16 cellular contexts compared by ENCODE assay signal in the genomic region with DNA sequence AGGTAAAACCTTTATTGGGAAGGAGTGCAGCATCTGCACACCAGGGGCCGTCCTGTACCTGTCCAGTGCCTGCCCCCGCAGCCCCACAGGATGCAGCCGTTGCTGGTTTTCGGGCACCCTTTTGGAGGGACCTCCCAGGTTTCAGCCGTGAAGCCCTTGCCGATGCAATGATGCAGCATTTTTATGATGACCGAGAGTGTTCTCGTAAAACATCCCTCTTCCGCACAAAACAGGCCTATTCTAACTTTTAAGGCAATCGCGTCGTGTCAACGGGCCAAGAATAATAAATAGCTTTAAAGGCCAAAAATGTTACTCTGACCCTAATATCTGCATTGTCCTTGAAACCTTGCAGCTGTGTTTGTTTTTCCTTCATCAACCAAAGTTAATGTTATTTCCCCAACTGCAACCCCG.
DNase-seq lines count a peak whose midpoint lies in the region; ATAC-seq, FAIRE-seq and TF ChIP-seq lines count a peak whose summit lies in the region.
"Had no signal": no experiment of that assay in that cellular context is flagged by ENCODE, and none has a peak within 500 bp of the region (broad histone marks: within the 10 kb centered on the region; RNA-seq: fewer than 3 reads in every experiment).

No MANE protein-coding gene starts in this region.

- no peak overlapping the region for H3K4me3 Mint-ChIP-seq in activated CD8-positive, alpha-beta memory T cell treated with anti-CD3 and anti-CD28 coated beads, Interleukin-2, amount 10 ng/mL, durations not matched to agents 7 days and 5 days
- H3K4me3 Mint-ChIP-seq: stimulated activated naive CD8-positive, alpha-beta T cell treated with anti-CD3 and anti-CD28 coated beads, Interleukin-15, Interleukin-2, amounts not matched to agents 100 ng/mL and 50 ng/mL, for 24 hours had no signal

- TF ChIP-seq POLR2A in GM12892 (IDR thresholded peaks at IDR 0.05; ENCODE audit: low read depth, low read length): no peak

- no peaks in the 10 kb centered on the region for H3K9me3 Mint-ChIP-seq in activated CD8-positive, alpha-beta memory T cell treated with anti-CD3 and anti-CD28 coated beads, Interleukin-2, amount 10 ng/mL, durations not matched to agents 7 days and 5 days (ENCODE audit: low read depth)
- H3K9me3 Mint-ChIP-seq: stimulated activated naive CD8-positive, alpha-beta T cell treated with anti-CD3 and anti-CD28 coated beads, Interleukin-15, Interleukin-2, amounts not matched to agents 100 ng/mL and 50 ng/mL, for 24 hours had no signal

- TF ChIP-seq CTCF in fibroblast of villous mesenchyme (IDR thresholded peaks at IDR 0.05; ENCODE audit: insufficient read depth, low read depth, low read length) (no peak), upper lobe of right lung (IDR thresholded peaks at IDR 0.05) (no peak)

- no peak overlapping the region for H3K27ac Mint-ChIP-seq in activated CD8-positive, alpha-beta memory T cell treated with anti-CD3 and anti-CD28 coated beads, Interleukin-2, amount 10 ng/mL, durations not matched to agents 7 days and 5 days
- H3K27ac Mint-ChIP-seq: stimulated activated naive CD8-positive, alpha-beta T cell treated with anti-CD3 and anti-CD28 coated beads, Interleukin-15, Interleukin-2, amounts not matched to agents 100 ng/mL and 50 ng/mL, for 24 hours had no signal

- intact Hi-C loops in upper lobe of right lung (cut with DNase I): no loop called here

- ATAC-seq in activated CD8-positive, alpha-beta memory T cell treated with anti-CD3 and anti-CD28 coated beads, Interleukin-2, amount 10 ng/mL, durations not matched to agents 7 days and 5 days: no peak
- no peak for ATAC-seq in upper lobe of right lung

- H3K36me3 Mint-ChIP-seq in activated CD8-positive, alpha-beta memory T cell treated with anti-CD3 and anti-CD28 coated beads, Interleukin-2, amount 10 ng/mL, durations not matched to agents 7 days and 5 days: no peaks in the 10 kb centered on the region

- H3K27me3 ChIP-seq in upper lobe of right lung: no peaks in the 10 kb centered on the region

- no peaks in the 10 kb centered on the region for H3K4me1 ChIP-seq in upper lobe of right lung
- H3K4me1 ChIP-seq: BLaER1 treated with 17β-estradiol and CSF1 and Interleukin-3, amounts not matched to agents 10 nM and 100 nM had no signal

- FAIRE-seq in GM12892 (lab: Jason Lieb, UNC): no peak
- FAIRE-seq: bronchial epithelial cell, small intestine had no signal

- peak overlapping the region; percentile 27 for H3K27ac ChIP-seq in upper lobe of right lung
- H3K27ac ChIP-seq: BLaER1 treated with 17β-estradiol and CSF1 and Interleukin-3, amounts not matched to agents 10 nM and 100 nM had no signal

- H3K9me3 ChIP-seq in upper lobe of right lung: no peaks in the 10 kb centered on the region

- DNase-seq in activated CD8-positive, alpha-beta memory T cell treated with anti-CD3 and anti-CD28 coated beads, Interleukin-2, amount 10 ng/mL, durations not matched to agents 7 days and 5 days: peak; percentile 31
- peak; percentile 87 for DNase-seq in fibroblast of villous mesenchyme (ENCODE audit: low read depth)
- DNase-seq in mesenteric fat pad (ENCODE audit: low spot score): peak; percentile 18
- DNase-seq in upper lobe of right lung: peak; percentile 48
- no peak for DNase-seq in NAMALWA (ENCODE audit: low spot score)
- no peak for DNase-seq in DMS79 treated with DMSO at 0.1 percent for 48 hours (lab: John Stamatoyannopoulos, UW)
- DNase-seq in GM12892 (ENCODE audit: insufficient read length): no peak
- DNase-seq: activated naive CD4-positive, alpha-beta T cell; DMS79; Kasumi-1; NCI-H1694 treated with DMSO at 0.1 percent for 48 hours; NCI-H510A; small intestine had no signal

- peaks cover 20% of the 10 kb centered on the region for H3K27me3 Mint-ChIP-seq in activated CD8-positive, alpha-beta memory T cell treated with anti-CD3 and anti-CD28 coated beads, Interleukin-2, amount 10 ng/mL, durations not matched to agents 7 days and 5 days

- H3K4me1 Mint-ChIP-seq in activated CD8-positive, alpha-beta memory T cell treated with anti-CD3 and anti-CD28 coated beads, Interleukin-2, amount 10 ng/mL, durations not matched to agents 7 days and 5 days: no peaks in the 10 kb centered on the region

- peaks cover 30% of the 10 kb centered on the region for H3K36me3 ChIP-seq in upper lobe of right lung

- CTCF ChIA-PET in activated CD8-positive, alpha-beta memory T cell treated with anti-CD3 and anti-CD28 coated beads, Interleukin-2, amount 10 ng/mL, durations not matched to agents 7 days and 5 days (lab: Charles Lee): interaction anchor here (1.1 kb wide), 1 partner anchor 456 kb away, joined by 3 read pairs; no protein-coding TSS in a partner anchor

- H3K4me3 ChIP-seq in fibroblast of villous mesenchyme (ENCODE audit: low read depth, low read length) (no peak overlapping the region), upper lobe of right lung (no peak overlapping the region)
- H3K4me3 ChIP-seq: BLaER1 treated with 17β-estradiol and CSF1 and Interleukin-3, amounts not matched to agents 10 nM and 100 nM had no signal

Comparison
In these comparisons a context has a peak if more than half of its experiments do, and no peak if none do; other contexts are left out.
1. DNase-seq: peak in activated CD8-positive, alpha-beta memory T cell treated with anti-CD3 and anti-CD28 coated beads, Interleukin-2, amount 10 ng/mL, durations not matched to agents 7 days and 5 days (single experiment), fibroblast of villous mesenchyme (single experiment), mesenteric fat pad (single experiment) and upper lobe of right lung (single experiment); none in NAMALWA (single experiment), DMS79 treated with DMSO at 0.1 percent for 48 hours (single experiment) and GM12892 (single experiment).